ENCODE assay signal across 25 cellular contexts in the genomic region with DNA sequence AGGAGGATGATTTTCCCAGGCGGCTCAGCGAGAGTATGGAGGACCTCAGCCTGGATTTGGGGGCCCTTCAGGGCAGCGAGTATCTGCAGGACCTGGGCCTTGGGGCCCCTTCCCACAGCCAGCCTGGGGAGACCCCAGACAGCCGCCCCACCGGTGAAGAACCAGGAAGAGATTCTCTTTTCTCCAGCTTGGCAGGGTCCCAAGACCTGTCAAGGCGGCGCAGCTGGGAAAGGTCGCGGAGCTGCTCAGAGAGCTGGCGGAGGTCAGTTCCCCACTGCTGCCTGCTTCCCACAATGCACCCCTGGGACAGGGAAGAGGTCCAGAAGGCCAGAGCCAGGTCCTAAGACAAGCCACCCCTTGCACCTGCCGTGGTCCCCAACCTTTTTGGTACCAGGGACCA. TPM values are rescaled to one million over a fixed set of nuclear protein-coding genes. Genes with fewer than 3 reads are reported as not detected.
DNase-seq lines count a peak whose midpoint lies in the region; ATAC-seq, FAIRE-seq and TF ChIP-seq lines count a peak whose summit lies in the region.
"Had no signal": no experiment of that assay in that cellular context is flagged by ENCODE, and none has a peak within 500 bp of the region (broad histone marks: within the 10 kb centered on the region; RNA-seq: fewer than 3 reads in every experiment).

No MANE protein-coding gene starts in this region.

- peaks cover 2% of the 10 kb centered on the region for H3K36me3 Mint-ChIP-seq in T-helper 17 cell (ENCODE audit: low read depth)

- TF ChIP-seq CTCF in kidney (IDR thresholded peaks at IDR 0.05; ENCODE audit: borderline replicate concordance, extremely low read depth, insufficient read depth): no peak
- TF ChIP-seq CTCF in uterus (IDR thresholded peaks at IDR 0.05): no peak

- FAIRE-seq in kidney (lab: Jason Lieb, UNC) (no peak), GM12892 (lab: Jason Lieb, UNC) (no peak)
- FAIRE-seq: A549, G401.6 had no signal

- intact Hi-C loops in kidney (cut with DNase I) (no loop called here), uterus (cut with DNase I; ENCODE audit: low total_unique reads) (no loop called here)

- no peak for DNase-seq in T-helper 17 cell
- peak; percentile 54 for DNase-seq in kidney
- no peak for DNase-seq in uterus
- DNase-seq in EL: no peak
- DNase-seq in GM12892 (ENCODE audit: insufficient read length): no peak
- DNase-seq: AML-193; C1 segment of cervical spinal cord; CD4-positive, alpha-beta memory T cell; COR-L47; DMS53; HFFc6; IMR-90; KG1; MG63; NCI-H2029 treated with DMSO at 0.1 percent for 48 hours; NCI-H526 treated with DMSO at 0.1 percent for 48 hours; SHP77 had no signal

- ATAC-seq in T-helper 17 cell (no peak), HG03457 (IDR thresholded peaks at IDR 0.05; ENCODE audit: unreplicated experiment) (no peak)
- ATAC-seq: A549, GM23338, Panc1 had no signal

- no peak overlapping the region for H3K4me3 ChIP-seq in kidney (ENCODE audit: low read length in 2 of 2)
- H3K4me3 ChIP-seq in rectal smooth muscle tissue (ENCODE audit: low read length): no peak overlapping the region
- no peak overlapping the region for H3K4me3 ChIP-seq in uterus
- H3K4me3 ChIP-seq: A549, GM23338, HAP-1, MG63 had no signal

- H3K27ac ChIP-seq in kidney (ENCODE audit: low read depth in 2 of 2, low read length in 2 of 2) (no peak overlapping the region), rectal smooth muscle tissue (ENCODE audit: low read depth, low read length) (peak overlapping the region; percentile 91), uterus (peak overlapping the region; percentile 89 to 97)
- H3K27ac ChIP-seq: A549, RWPE1 had no signal

- H3K27ac Mint-ChIP-seq in T-helper 17 cell: peak overlapping the region; percentile 19
- H3K27ac Mint-ChIP-seq: GM23338, HFFc6 had no signal

- no peak for TF ChIP-seq POLR2A in uterus (IDR thresholded peaks at IDR 0.05)
- no peak for TF ChIP-seq POLR2A in GM12892 (IDR thresholded peaks at IDR 0.05; ENCODE audit: low read depth, low read length)

- no peaks in the 10 kb centered on the region for H3K27me3 Mint-ChIP-seq in T-helper 17 cell
- H3K27me3 Mint-ChIP-seq: CD4-positive, alpha-beta memory T cell had no signal

- H3K27me3 ChIP-seq in rectal smooth muscle tissue (ENCODE audit: control insufficient read depth, insufficient read depth, low read length): no peaks in the 10 kb centered on the region
- no peaks in the 10 kb centered on the region for H3K27me3 ChIP-seq in uterus
- H3K27me3 ChIP-seq: MG63 had no signal

- H3K4me1 ChIP-seq in kidney (ENCODE audit: control insufficient read depth in 1 of 2, insufficient read depth in 1 of 2, low read depth in 1 of 2, low read length in 2 of 2) (no peaks in the 10 kb centered on the region), rectal smooth muscle tissue (ENCODE audit: control insufficient read depth, insufficient read depth, low read length) (peaks cover 25% of the 10 kb centered on the region), uterus (peaks cover 8 to 11% of the 10 kb centered on the region in 2 donors)
- H3K4me1 ChIP-seq: A549, HAP-1 had no signal

- H3K36me3 ChIP-seq in kidney (ENCODE audit: control insufficient read depth in 1 of 2, insufficient read depth in 2 of 2, low read length in 2 of 2) (no peaks in the 10 kb centered on the region), rectal smooth muscle tissue (ENCODE audit: control insufficient read depth, insufficient read depth, low read length) (no peaks in the 10 kb centered on the region), uterus (no peaks in the 10 kb centered on the region)
- H3K36me3 ChIP-seq: HAP-1, MG63 had no signal

- peaks cover 10% of the 10 kb centered on the region for H3K4me1 Mint-ChIP-seq in T-helper 17 cell

- H3K9ac ChIP-seq in kidney (ENCODE audit: low read length in 2 of 2) (no peak overlapping the region), rectal smooth muscle tissue (ENCODE audit: low read length) (no peak overlapping the region)

- H3K9me3 ChIP-seq in T-helper 17 cell (ENCODE audit: control insufficient read depth, low read length, poor library complexity, severe bottlenecking) (no peaks in the 10 kb centered on the region), kidney (ENCODE audit: control insufficient read depth in 1 of 2, low read length in 2 of 2) (no peaks in the 10 kb centered on the region), uterus (no peaks in the 10 kb centered on the region)
- H3K9me3 ChIP-seq: A549, HAP-1, MG63 had no signal

- H3K4me3 Mint-ChIP-seq in T-helper 17 cell: no peak overlapping the region
- H3K4me3 Mint-ChIP-seq: CD4-positive, alpha-beta memory T cell; GM23338; HFFc6 had no signal

RNA-seq across cellular contexts. Expression of a gene that starts 24.1 kb away (rescaled TPM):
- total RNA-seq in T-helper 17 cell (100 to 1,000 TPM; 118 to 127 TPM), kidney (42.6 TPM), uterus (10 to 100 TPM in 2 of 4 donors, 1 to 10 TPM in 2; 2.6 to 36.4 (median 18.5) TPM)
- 18.5 TPM for polyA plus RNA-seq in kidney (ENCODE audit: insufficient read depth, low read depth, low replicate concordance)
- 3.8 TPM for polyA plus RNA-seq in GM12892 (2012; ENCODE audit: missing spikeins)

Comparison
In these comparisons a context has a peak if more than half of its experiments do, and no peak if none do; other contexts are left out.
1. H3K27ac ChIP-seq: peak in rectal smooth muscle tissue (single experiment) and uterus (2 of 2); none in kidney (0 of 2).